ENCODE assay signal across 8 cellular contexts in genomic region chr11:117098269-117099231, GRCh38. TPM values are rescaled to one million over a fixed set of nuclear protein-coding genes. Genes with fewer than 3 reads are reported as not detected.
A peak's percentile ranks its signal among the peaks of the same experiment; 100 is the strongest.
DNase-seq lines count a peak whose midpoint lies in the region; ATAC-seq, FAIRE-seq and TF ChIP-seq lines count a peak whose summit lies in the region.

Gene SIK3 (minus strand): TSS chr11:117098428. CDS start chr11:117098415, 13 bp downstream.

- peak within 1 kb of the TSS; percentile 92 for H3K9ac ChIP-seq in kidney (ENCODE audit: low read length in 2 of 2)

- peaks cover 53% of the 10 kb centered on the region for H3K4me1 Mint-ChIP-seq in central memory CD8-positive, alpha-beta T cell

- peak within 1 kb of the TSS; percentile 95 to 97 for H3K27ac ChIP-seq in kidney (ENCODE audit: low read depth in 2 of 2, low read length in 2 of 2)

- CTCF ChIA-PET in AG04449 (lab: Yijun Ruan, JAX): interaction anchor here (0.6 to 20.8 kb wide), 23 partner anchors 8 to 366 kb away, joined by 3 to 472 read pairs (median 4); partner anchors contain the start of genes APOA5 and ZPR1

- FAIRE-seq in kidney (lab: Jason Lieb, UNC): no peak

- H3K36me3 ChIP-seq in kidney (ENCODE audit: control insufficient read depth in 1 of 2, insufficient read depth in 2 of 2, low read length in 2 of 2): no peaks in the 10 kb centered on the region

- TF ChIP-seq CTCF in AG04449 (IDR thresholded peaks at IDR 0.05; ENCODE audit: insufficient read depth, low read length, missing control alignments) (peak; percentile 80), kidney (IDR thresholded peaks at IDR 0.05; ENCODE audit: borderline replicate concordance, extremely low read depth, insufficient read depth) (peak; percentile 46)

- DNase-seq in AG04449 (ENCODE audit: low read depth, low spot score) (no peak), NCI-H345 (lab: John Stamatoyannopoulos, UW) (peak; percentile 94), kidney (peak; percentile 98)
- DNase-seq in central memory CD8-positive, alpha-beta T cell (ENCODE audit: low spot score in 2 of 2): peak; percentile 85 to 91
- DNase-seq in stimulated activated CD4-positive, alpha-beta T cell treated with anti-CD3 and anti-CD28 coated beads, Interleukin-15, amount 100 ng/mL, for 1 hour (ENCODE audit: low read depth in 1 of 2, low spot score in 1 of 2): peak; percentile 86 to 93

- no peaks in the 10 kb centered on the region for H3K9me3 Mint-ChIP-seq in central memory CD8-positive, alpha-beta T cell

- peaks cover 34% of the 10 kb centered on the region for H3K36me3 Mint-ChIP-seq in central memory CD8-positive, alpha-beta T cell (ENCODE audit: insufficient read depth)

- no peaks in the 10 kb centered on the region for H3K27me3 Mint-ChIP-seq in central memory CD8-positive, alpha-beta T cell

- no peaks in the 10 kb centered on the region for H3K9me3 ChIP-seq in kidney (ENCODE audit: control insufficient read depth in 1 of 2, low read length in 2 of 2)

- peaks cover 18% of the 10 kb centered on the region in 2 donors for H3K4me1 ChIP-seq in kidney (ENCODE audit: control insufficient read depth in 1 of 2, insufficient read depth in 1 of 2, low read depth in 1 of 2, low read length in 2 of 2)

- peak; percentile 76 for ATAC-seq in GM18909 (IDR thresholded peaks at IDR 0.05; ENCODE audit: poor library complexity, unreplicated experiment)
- peak; percentile 75 for ATAC-seq in HG03175 (IDR thresholded peaks at IDR 0.05; ENCODE audit: unreplicated experiment)
- peak; percentile 85 to 86 for ATAC-seq in activated CD4-positive, CD25-positive, alpha-beta regulatory T cell treated with anti-CD3 and anti-CD28 coated beads, Interleukin-2, amount 50 U/mL, for 24 hours
- ATAC-seq in central memory CD8-positive, alpha-beta T cell (replicated peaks; ENCODE audit: extremely low read depth, poor library complexity, severe bottlenecking): peak; percentile 74

- intact Hi-C loops in kidney (cut with DNase I): no loop called here

- H3K4me3 Mint-ChIP-seq in central memory CD8-positive, alpha-beta T cell: peak within 1 kb of the TSS; percentile 88

- POLR2A ChIA-PET in AG04449 (lab: Yijun Ruan, JAX): interaction anchor here (0.6 to 1.7 kb wide), 7 partner anchors 79 to 311 kb away, joined by 3 to 6 read pairs (median 4); partner anchors contain the start of gene ZPR1

- H3K4me3 ChIP-seq in AG04449 (ENCODE audit: low read depth, low read length) (peak within 1 kb of the TSS; percentile 83), kidney (ENCODE audit: low read length in 2 of 2) (peak within 1 kb of the TSS; percentile 76 to 89)

- H3K27ac Mint-ChIP-seq in central memory CD8-positive, alpha-beta T cell (ENCODE audit: low read depth): peak within 1 kb of the TSS; percentile 99

RNA-seq across cellular contexts. Expression of gene SIK3, which starts in this region (rescaled TPM):
- 50.7 TPM for total RNA-seq in kidney
- 12.3 TPM for polyA plus RNA-seq in kidney (ENCODE audit: insufficient read depth, low read depth, low replicate concordance)
